Comparison of ENCODE assay signal across 8 cellular contexts in genomic region chr17:64262125-64262421, GRCh38. TPM values are rescaled to one million over a fixed set of nuclear protein-coding genes. Genes with fewer than 3 reads are reported as not detected.
DNase-seq lines count a peak whose midpoint lies in the region; ATAC-seq, FAIRE-seq and TF ChIP-seq lines count a peak whose summit lies in the region.

No MANE protein-coding gene starts in this region.

- H3K4me1 ChIP-seq in A549: peaks cover 22% of the 10 kb centered on the region; the same call in 2 of the 3 replicates
- H3K4me1 ChIP-seq in body of pancreas: peaks cover 55% of the 10 kb centered on the region
- peaks cover 0 to 37% (median 20%) of the 10 kb centered on the region in 4 donors for H3K4me1 ChIP-seq in right lobe of liver
- no peaks in the 10 kb centered on the region for H3K4me1 ChIP-seq in urinary bladder (ENCODE audit: insufficient read depth)

- FAIRE-seq in A549 (lab: Jason Lieb, UNC): no peak
- no peak for FAIRE-seq in frontal cortex (lab: Jason Lieb, UNC)

- TF ChIP-seq EP300 in A549 (IDR thresholded peaks at IDR 0.05): no peak

- POLR2A ChIA-PET in A549 (lab: Yijun Ruan, JAX): interaction anchor here (0.6 to 1.4 kb wide), 3 partner anchors 115 to 157 kb away, joined by 3 to 8 read pairs (median 4); no protein-coding TSS in a partner anchor

- peak in 1 of 2 experiments; percentile 12; a peak in 3 of 6 replicates for ATAC-seq in A549
- peak; percentile 10 for ATAC-seq in HG03442 (IDR thresholded peaks at IDR 0.05; ENCODE audit: unreplicated experiment)
- ATAC-seq in body of pancreas: peak; percentile 2
- peak; percentile 39 to 58 (median 51) for ATAC-seq in right lobe of liver

- no peak for TF ChIP-seq CTCF in A549 (IDR thresholded peaks at IDR 0.05)
- TF ChIP-seq CTCF in body of pancreas (IDR thresholded peaks at IDR 0.05): no peak
- no peak for TF ChIP-seq CTCF in right lobe of liver (IDR thresholded peaks at IDR 0.05)

- H3K27ac ChIP-seq in A549: peak overlapping the region; percentile 68 to 88; a peak in 5 of 6 replicates
- H3K27ac ChIP-seq in body of pancreas: peak overlapping the region; percentile 92 to 93 (median 92)
- peak overlapping the region; percentile 67 to 85 (median 80) for H3K27ac ChIP-seq in right lobe of liver
- H3K27ac ChIP-seq in urinary bladder (ENCODE audit: low read depth): peak overlapping the region; percentile 84

- TF ChIP-seq POLR2A in A549 (IDR thresholded peaks at IDR 0.05; ENCODE audit: low read length) (no peak), body of pancreas (IDR thresholded peaks at IDR 0.05) (peak in 1 of 3 donors; percentile 3), right lobe of liver (IDR thresholded peaks at IDR 0.05) (peak; percentile 43)

- H3K27me3 ChIP-seq in body of pancreas (no peaks in the 10 kb centered on the region), right lobe of liver (no peaks in the 10 kb centered on the region)

- peak overlapping the region; percentile 96 for H3K4me2 ChIP-seq in A549

- TF ChIP-seq RAD21 in A549 (conservative IDR thresholded peaks at IDR 0.05 in 1 of 2, IDR thresholded peaks at IDR 0.05 in 1 of 2): no peak

- H3K36me3 ChIP-seq in body of pancreas (replicated peaks in 1 of 2; ENCODE audit: insufficient read depth in 1 of 2, low read depth in 2 of 2) (no peaks in the 10 kb centered on the region), right lobe of liver (no peaks in the 10 kb centered on the region), urinary bladder (ENCODE audit: insufficient read depth) (no peaks in the 10 kb centered on the region)

- CTCF ChIA-PET in A549 (lab: Yijun Ruan, JAX): interaction anchor here (0.6 to 1.4 kb wide), 3 partner anchors 20 to 375 kb away, joined by 4 to 5 read pairs (median 4); no protein-coding TSS in a partner anchor

- H3K9me3 ChIP-seq in A549 (no peaks in the 10 kb centered on the region), body of pancreas (no peaks in the 10 kb centered on the region), right lobe of liver (no peaks in the 10 kb centered on the region)

- DNase-seq in A549 (ENCODE audit: low read depth in 1 of 2, low spot score in 1 of 2): no peak
- DNase-seq in body of pancreas: no peak
- no peak for DNase-seq in right lobe of liver
- no peak for DNase-seq in stimulated activated naive CD4-positive, alpha-beta T cell treated with Interleukin-2 at 50 U/mL for 16 hours (lab: John Stamatoyannopoulos, UW)
- DNase-seq in H4 (ENCODE audit: low spot score): no peak
- no peak for DNase-seq in frontal cortex (ENCODE audit: low spot score in 2 of 2)

- intact Hi-C loops in body of pancreas (cut with DNase I) (loop anchor here (10.0 kb wide), 1 partner anchor 347 kb away; the partner anchor contains the start of genes CSHL1 and GH1), right lobe of liver (cut with DNase I) (loop anchor here in 1 of 2 donors (10.0 kb wide), 1 partner anchor 107 kb away; no protein-coding TSS in a partner anchor)

- 54% methylated on average over 9 of the region's 9 CpGs for WGBS in A549 (ENCODE audit: missing lambda C conversion rate)
- WGBS in body of pancreas, 2 donors: 7 to 8% methylated on average over 9 of the region's 9 CpGs
- 6% methylated on average over 8 of the region's 9 CpGs for WGBS in right lobe of liver (ENCODE audit: insufficient coverage, low coverage, low lambda C conversion rate, missing lambda C conversion rate)
- WGBS in urinary bladder: 24% methylated on average over 9 of the region's 9 CpGs

- H3K4me3 ChIP-seq in A549: peak overlapping the region; percentile 89
- H3K4me3 ChIP-seq in body of pancreas: peak overlapping the region; percentile 50 to 84
- peak overlapping the region; percentile 90 to 96 (median 96) for H3K4me3 ChIP-seq in right lobe of liver
- H3K4me3 ChIP-seq in urinary bladder (ENCODE audit: low read depth, low read length): peak overlapping the region; percentile 70

TF ChIP-seq in A549, 52 proteins besides CTCF, POLR2A, EP300 and RAD21:
- TF ChIP-seq BCL3 (IDR thresholded peaks at IDR 0.05) (no peak), RCOR1 (IDR thresholded peaks at IDR 0.05; ENCODE audit: low read depth, low read length) (0 out of 2 replicates have a peak, but pooled peaks have one; percentile 3), ELK1 (IDR thresholded peaks at IDR 0.05; ENCODE audit: low read depth, low read length) (no peak)

RNA-seq across cellular contexts. Expression of gene TEX2, which starts 1.0 kb away (rescaled TPM):
- polyA plus RNA-seq in A549 (2011; rRNA removed): 15.0 and 16.2 TPM in 2 replicates
- 6.6 and 7.6 TPM in 2 replicates for polyA plus RNA-seq in A549 (2012; cell fraction: cytosol; rRNA removed)
- polyA plus RNA-seq in A549 (2012; cell fraction: nucleus; rRNA removed): 5.4 and 6.6 TPM in 2 replicates
- polyA plus RNA-seq in A549 (2017; fragmentation: RNase III; extraction: RNeasy Plus Mini Kit Qiagen cat#74134 plus additional on column Dnase treatment): 9.3 to 9.6 TPM (median 9.3 TPM) in 3 replicates
- 15.5 and 16.8 TPM in 2 replicates for polyA minus RNA-seq in A549 (2011; rRNA and poly(A)+ RNA removed)
- total RNA-seq in body of pancreas: 10 to 100 TPM; 36.1 to 82.1 TPM
- 10 to 100 TPM; 29.1 to 46.6 (median 33.7) TPM for total RNA-seq in right lobe of liver
- total RNA-seq in urinary bladder: 18.6 TPM
- 20.3 TPM for polyA plus RNA-seq in urinary bladder
- 11.1 and 11.7 TPM in 2 replicates for total RNA-seq in H4 (2014; rRNA removed; shearing (Covaris generic))
- total RNA-seq in frontal cortex: 31.8 TPM
